1 cellular context compared by ENCODE assay signal in the genomic region with DNA sequence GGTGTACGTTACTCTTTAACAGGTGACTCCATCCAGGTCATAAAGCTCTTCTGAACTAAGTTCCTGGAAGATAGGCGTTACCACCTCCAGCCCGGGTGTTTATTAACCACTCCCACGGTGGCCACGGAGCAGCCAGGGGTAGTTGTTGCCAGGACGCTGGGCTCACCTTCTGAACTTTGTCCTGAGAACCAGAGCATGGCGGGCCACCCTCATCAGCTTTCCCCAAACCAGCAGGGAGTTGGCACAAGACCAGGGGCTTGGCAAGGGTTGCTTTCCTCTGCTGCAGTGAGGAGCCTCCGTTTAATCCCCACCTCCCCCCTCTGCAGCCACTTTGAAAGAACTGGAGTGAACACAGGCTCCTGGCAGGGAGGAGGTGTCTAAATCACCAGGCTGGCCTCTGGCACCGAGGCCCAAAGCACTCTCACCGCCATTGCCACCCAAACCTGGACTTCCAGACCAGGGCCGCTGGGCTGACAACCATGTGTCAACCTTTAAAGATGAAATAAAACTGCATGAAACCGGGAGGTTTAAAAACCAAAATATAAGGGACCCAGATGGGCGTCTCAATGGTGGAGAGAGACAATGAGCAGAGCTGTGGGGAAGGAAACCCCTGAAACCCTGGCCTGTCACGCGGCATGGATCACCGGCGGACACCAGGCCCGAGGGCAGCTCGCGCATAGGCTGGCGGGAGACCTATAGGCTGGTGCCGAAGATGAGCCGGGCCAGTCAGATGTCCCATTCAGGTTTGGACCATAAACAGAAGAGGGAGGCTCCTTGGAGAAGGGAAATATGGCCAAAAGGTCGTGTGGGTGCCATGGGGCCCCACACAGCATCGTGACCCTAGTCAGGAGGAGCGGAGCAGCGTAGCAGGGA.
TF ChIP-seq lines count a peak whose summit lies in the region.

No MANE protein-coding gene starts in this region.

TF ChIP-seq in H1, 55 proteins besides CTCF, POLR2A, EP300 and RAD21:
- no peak for TF ChIP-seq TEAD4 (IDR thresholded peaks at IDR 0.05; ENCODE audit: low read depth, low read length)
- no peak for TF ChIP-seq KDM5A (IDR thresholded peaks at IDR 0.05; ENCODE audit: low read length)
- TF ChIP-seq CHD2 (IDR thresholded peaks at IDR 0.05; ENCODE audit: low read length), result no peak
- no peak for TF ChIP-seq MAX (IDR thresholded peaks at IDR 0.05)
- TF ChIP-seq CHD1 (IDR thresholded peaks at IDR 0.05; ENCODE audit: low read depth, low read length), result no peak
- no peak for TF ChIP-seq SP4 (IDR thresholded peaks at IDR 0.05; ENCODE audit: low read length)
- TF ChIP-seq YY1 (IDR thresholded peaks at IDR 0.05; ENCODE audit: low read depth, low read length), result no peak
- TF ChIP-seq POLR2AphosphoS5 (IDR thresholded peaks at IDR 0.05; ENCODE audit: low read depth, low read length), result no peak
